1 cellular context compared by ENCODE assay signal in the genomic region with DNA sequence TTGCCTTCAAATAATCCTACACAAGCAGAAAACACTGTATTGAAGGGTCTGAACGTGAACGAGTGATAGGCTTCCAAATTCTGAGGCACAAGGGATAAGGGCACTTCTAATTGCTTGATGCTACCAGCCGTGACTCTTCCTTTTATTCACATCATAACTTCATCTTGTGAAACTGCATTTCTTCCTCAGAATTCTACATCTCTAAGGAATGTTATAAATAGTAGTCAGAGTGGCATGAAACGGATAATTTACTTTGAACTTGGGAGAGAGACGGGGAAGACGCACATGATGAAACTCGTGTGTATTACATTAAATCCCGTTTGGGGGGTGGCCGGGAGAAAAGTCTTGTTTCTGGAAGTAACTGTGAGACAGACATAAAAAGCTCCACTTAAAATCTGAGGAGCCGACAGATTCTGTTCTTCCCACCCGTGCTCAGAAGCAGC.
TF ChIP-seq lines count a peak whose summit lies in the region.

No MANE protein-coding gene starts in this region.

TF ChIP-seq in HepG2, 621 proteins besides CTCF, POLR2A, EP300 and RAD21 (continued from another document):
- 0 out of 2 replicates have a peak, but pooled peaks have one; percentile 4 for TF ChIP-seq AHDC1 (CRISPR knock-in tag; IDR thresholded peaks at IDR 0.05; ENCODE audit: borderline replicate concordance)
- TF ChIP-seq KDM4B (CRISPR knock-in tag; IDR thresholded peaks at IDR 0.05), result peak; percentile 14; the same call in 1 of the 2 replicates
